13 cellular contexts compared by ENCODE assay signal in genomic region chr5:6660704-6661103, GRCh38. TPM values are rescaled to one million over a fixed set of nuclear protein-coding genes. Genes with fewer than 3 reads are reported as not detected.
DNase-seq lines count a peak whose midpoint lies in the region; ATAC-seq lines count a peak whose summit lies in the region.
"Had no signal": no experiment of that assay in that cellular context is flagged by ENCODE, and none has a peak within 500 bp of the region (broad histone marks: within the 10 kb centered on the region; RNA-seq: fewer than 3 reads in every experiment).

No MANE protein-coding gene starts in this region.

- no peak overlapping the region for H3K4me3 Mint-ChIP-seq in activated naive CD8-positive, alpha-beta T cell treated with anti-CD3 and anti-CD28 coated beads for 36 hours
- H3K4me3 Mint-ChIP-seq: activated T-cell treated with anti-CD3 and anti-CD28 coated beads, Interleukin-2, amount 50 U/mL, for 24 hours had no signal

- peak overlapping the region; percentile 28 for H3K27ac Mint-ChIP-seq in activated naive CD8-positive, alpha-beta T cell treated with anti-CD3 and anti-CD28 coated beads for 36 hours
- H3K27ac Mint-ChIP-seq: activated T-cell treated with anti-CD3 and anti-CD28 coated beads, Interleukin-2, amount 50 U/mL, for 24 hours had no signal

- peaks cover 30% of the 10 kb centered on the region for H3K36me3 Mint-ChIP-seq in activated naive CD8-positive, alpha-beta T cell treated with anti-CD3 and anti-CD28 coated beads for 36 hours

- peaks cover 11% of the 10 kb centered on the region for H3K9me3 Mint-ChIP-seq in activated naive CD8-positive, alpha-beta T cell treated with anti-CD3 and anti-CD28 coated beads for 36 hours

- ATAC-seq in GM18511 (IDR thresholded peaks at IDR 0.05; ENCODE audit: unreplicated experiment) (peak; percentile 55), GM21367 (IDR thresholded peaks at IDR 0.05; ENCODE audit: unreplicated experiment) (peak; percentile 30), HG03064 (IDR thresholded peaks at IDR 0.05; ENCODE audit: low read depth, unreplicated experiment) (peak; percentile 37)
- ATAC-seq: foreskin keratinocyte had no signal

- no peak for DNase-seq in activated naive CD8-positive, alpha-beta T cell treated with anti-CD3 and anti-CD28 coated beads for 36 hours
- DNase-seq in COR-L47 (lab: John Stamatoyannopoulos, UW): no peak
- no peak for DNase-seq in COLO668 (lab: John Stamatoyannopoulos, UW; ENCODE audit: unreplicated experiment)
- DNase-seq in AG20443 (ENCODE audit: low spot score): no peak
- no peak for DNase-seq in SIG-M5 (lab: John Stamatoyannopoulos, UW)
- DNase-seq: activated T-cell treated with anti-CD3 and anti-CD28 coated beads, Interleukin-2, amount 50 U/mL, for 24 hours; DMS79 treated with DMSO at 0.1 percent for 48 hours; foreskin keratinocyte; mesenchymal stem cell; stimulated activated naive CD4-positive, alpha-beta T cell treated with Interleukin-2 at 50 U/mL for 16 hours had no signal

- H3K4me1 Mint-ChIP-seq in activated naive CD8-positive, alpha-beta T cell treated with anti-CD3 and anti-CD28 coated beads for 36 hours: peaks cover 4% of the 10 kb centered on the region

- H3K27me3 Mint-ChIP-seq in activated naive CD8-positive, alpha-beta T cell treated with anti-CD3 and anti-CD28 coated beads for 36 hours: no peaks in the 10 kb centered on the region
- H3K27me3 Mint-ChIP-seq: activated T-cell treated with anti-CD3 and anti-CD28 coated beads, Interleukin-2, amount 50 U/mL, for 24 hours had no signal

RNA-seq across cellular contexts. Expression of gene SRD5A1, which starts 27.5 kb away (rescaled TPM):
- total RNA-seq in activated naive CD8-positive, alpha-beta T cell treated with anti-CD3 and anti-CD28 coated beads for 36 hours: 10 to 100 TPM; 14.1 to 14.3 TPM

RNA-seq across cellular contexts. Expression of gene NSUN2, which starts 27.9 kb away (rescaled TPM):
- 100 to 1,000 TPM; 148 to 159 TPM for total RNA-seq in activated naive CD8-positive, alpha-beta T cell treated with anti-CD3 and anti-CD28 coated beads for 36 hours

RNA-seq across cellular contexts. Expression of gene TENT4A, which starts 52.5 kb away (rescaled TPM):
- total RNA-seq in activated naive CD8-positive, alpha-beta T cell treated with anti-CD3 and anti-CD28 coated beads for 36 hours: 10 to 100 TPM; 28.2 to 30.7 TPM
